ENCODE assay signal across 1 cellular context in genomic region chr1:15953294-15953771, GRCh38.
A peak's percentile ranks its signal among the peaks of the same experiment; 100 is the strongest.
TF ChIP-seq lines count a peak whose summit lies in the region.

No MANE protein-coding gene starts in this region.

TF ChIP-seq in K562, 482 proteins besides CTCF, POLR2A, EP300 and RAD21 (continued from another document):
- no peak for TF ChIP-seq CEBPG (CRISPR knock-in tag; IDR thresholded peaks at IDR 0.05)
- TF ChIP-seq CEBPG (tag; conservative IDR thresholded peaks at IDR 0.05 in 1 of 2, IDR thresholded peaks at IDR 0.05 in 1 of 2), result 0 out of 4 replicates have a peak, but pooled peaks of 1 of the 2 experiments have one; percentile 10
- TF ChIP-seq PRPF4 (IDR thresholded peaks at IDR 0.05; ENCODE audit: insufficient read depth, low read depth, low read length, poor library complexity, severe bottlenecking), result no peak
- TF ChIP-seq CBX8 (IDR thresholded peaks at IDR 0.05; ENCODE audit: borderline replicate concordance, extremely low read depth, low read depth, low read length, poor library complexity, severe bottlenecking), result no peak
- no peak for TF ChIP-seq PRMT5 (CRISPR knock-in tag; IDR thresholded peaks at IDR 0.05)
- TF ChIP-seq MAX (CRISPR knock-in tag; IDR thresholded peaks at IDR 0.05), result 0 out of 2 replicates have a peak, but pooled peaks have one; percentile 34
- 0 out of 2 replicates have a peak, but pooled peaks have one; percentile 6 for TF ChIP-seq PTRF (tag; IDR thresholded peaks at IDR 0.05)
- no peak for TF ChIP-seq ZFP30 (CRISPR knock-in tag; IDR thresholded peaks at IDR 0.05; ENCODE audit: borderline replicate concordance)
- TF ChIP-seq CSDE1 (IDR thresholded peaks at IDR 0.05), result no peak
- no peak for TF ChIP-seq MYC (IDR thresholded peaks at IDR 0.05; ENCODE audit: low read depth, low read length)
- TF ChIP-seq MYC (CRISPR knock-in tag; IDR thresholded peaks at IDR 0.05; ENCODE audit: borderline replicate concordance, low read depth), result 0 out of 2 replicates have a peak, but pooled peaks have one; percentile 48
- TF ChIP-seq GABPA (tag; conservative IDR thresholded peaks at IDR 0.05; ENCODE audit: low read depth), result no peak
- TF ChIP-seq HSF4 (CRISPR knock-in tag; IDR thresholded peaks at IDR 0.05; ENCODE audit: borderline replicate concordance), result no peak
- TF ChIP-seq, protein P1, sequence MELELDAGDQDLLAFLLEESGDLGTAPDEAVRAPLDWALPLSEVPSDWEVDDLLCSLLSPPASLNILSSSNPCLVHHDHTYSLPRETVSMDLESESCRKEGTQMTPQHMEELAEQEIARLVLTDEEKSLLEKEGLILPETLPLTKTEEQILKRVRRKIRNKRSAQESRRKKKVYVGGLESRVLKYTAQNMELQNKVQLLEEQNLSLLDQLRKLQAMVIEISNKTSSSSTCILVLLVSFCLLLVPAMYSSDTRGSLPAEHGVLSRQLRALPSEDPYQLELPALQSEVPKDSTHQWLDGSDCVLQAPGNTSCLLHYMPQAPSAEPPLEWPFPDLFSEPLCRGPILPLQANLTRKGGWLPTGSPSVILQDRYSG (tag; conservative IDR thresholded peaks at IDR 0.05; ENCODE audit: low read depth), result 0 out of 2 replicates have a peak, but pooled peaks have one; percentile 14
- TF ChIP-seq ZBTB33 (CRISPR knock-in tag; IDR thresholded peaks at IDR 0.05), result no peak
- TF ChIP-seq ZNF143 (CRISPR knock-in tag; IDR thresholded peaks at IDR 0.05), result peak; percentile 26; the same call in 1 of the 2 replicates
- peak; percentile 53 for TF ChIP-seq ZFX (CRISPR knock-in tag; IDR thresholded peaks at IDR 0.05)
- TF ChIP-seq ZNF174 (CRISPR knock-in tag; IDR thresholded peaks at IDR 0.05), result no peak
- TF ChIP-seq GTF2A2 (tag; IDR thresholded peaks at IDR 0.05), result peak; percentile 48; the same call in 1 of the 2 replicates
- TF ChIP-seq RBM25 (IDR thresholded peaks at IDR 0.05; ENCODE audit: low read depth, low read length, severe bottlenecking), result no peak
- TF ChIP-seq WHSC1 (IDR thresholded peaks at IDR 0.05; ENCODE audit: low read length), result peak; percentile 49
- no peak for TF ChIP-seq ZNF212 (CRISPR knock-in tag; IDR thresholded peaks at IDR 0.05)
- TF ChIP-seq SAP30 (IDR thresholded peaks at IDR 0.05; ENCODE audit: borderline replicate concordance, insufficient read depth, low read depth, low read length, poor library complexity, severe bottlenecking), result no peak
- TF ChIP-seq NFE2 (IDR thresholded peaks at IDR 0.05; ENCODE audit: low read depth), result no peak
- TF ChIP-seq ELK3 (CRISPR knock-in tag; IDR thresholded peaks at IDR 0.05), result no peak
- TF ChIP-seq RB1 (IDR thresholded peaks at IDR 0.05; ENCODE audit: low read depth), result no peak
- no peak for TF ChIP-seq U2AF2 (optimal IDR thresholded peaks at IDR 0.05; ENCODE audit: low read depth, low read length)
- TF ChIP-seq, protein P2, sequence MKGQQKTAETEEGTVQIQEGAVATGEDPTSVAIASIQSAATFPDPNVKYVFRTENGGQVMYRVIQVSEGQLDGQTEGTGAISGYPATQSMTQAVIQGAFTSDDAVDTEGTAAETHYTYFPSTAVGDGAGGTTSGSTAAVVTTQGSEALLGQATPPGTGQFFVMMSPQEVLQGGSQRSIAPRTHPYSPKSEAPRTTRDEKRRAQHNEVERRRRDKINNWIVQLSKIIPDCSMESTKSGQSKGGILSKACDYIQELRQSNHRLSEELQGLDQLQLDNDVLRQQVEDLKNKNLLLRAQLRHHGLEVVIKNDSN (CRISPR knock-in tag; IDR thresholded peaks at IDR 0.05), result peak; percentile 41; the same call in 1 of the 2 replicates
- no peak for TF ChIP-seq CCNT2 (IDR thresholded peaks at IDR 0.05; ENCODE audit: borderline replicate concordance, extremely low read depth, insufficient read length, low read depth, low read length)
- TF ChIP-seq BRCA1 (IDR thresholded peaks at IDR 0.05), result no peak
- 0 out of 2 replicates have a peak, but pooled peaks have one; percentile 52 for TF ChIP-seq BRCA1 (CRISPR knock-in tag; IDR thresholded peaks at IDR 0.05)
- TF ChIP-seq ZNF740 (CRISPR knock-in tag; IDR thresholded peaks at IDR 0.05), result no peak
- TF ChIP-seq ZNF740 (tag; IDR thresholded peaks at IDR 0.05), result peak in 1 of 2 experiments; percentile 71; a peak in 2 of 4 replicates
- no peak for TF ChIP-seq POLR2G (IDR thresholded peaks at IDR 0.05; ENCODE audit: low read depth, low read length)
- TF ChIP-seq ATF7 (IDR thresholded peaks at IDR 0.05), result no peak
- no peak for TF ChIP-seq PCBP1 (IDR thresholded peaks at IDR 0.05; ENCODE audit: low read depth, low read length, poor library complexity, severe bottlenecking)
- peak; percentile 26; the same call in 1 of the 2 replicates for TF ChIP-seq ZC3H4 (CRISPR knock-in tag; IDR thresholded peaks at IDR 0.05; ENCODE audit: borderline replicate concordance)
- TF ChIP-seq ZKSCAN8 (CRISPR knock-in tag; IDR thresholded peaks at IDR 0.05), result peak; percentile 74
- no peak for TF ChIP-seq MIER1 (IDR thresholded peaks at IDR 0.05; ENCODE audit: low read depth)
- no peak for TF ChIP-seq NR4A1 (CRISPR knock-in tag; IDR thresholded peaks at IDR 0.05)
- TF ChIP-seq NR4A1 (tag; IDR thresholded peaks at IDR 0.05), result peak; percentile 55; the same call in 1 of the 2 replicates
- peak; percentile 63 for TF ChIP-seq ZNF316 (IDR thresholded peaks at IDR 0.05)
- TF ChIP-seq HNRNPK (IDR thresholded peaks at IDR 0.05; ENCODE audit: low read depth, low read length, poor library complexity, severe bottlenecking), result no peak
- no peak for TF ChIP-seq ZBTB17 (CRISPR knock-in tag; IDR thresholded peaks at IDR 0.05)
- no peak for TF ChIP-seq ZNF277 (CRISPR knock-in tag; IDR thresholded peaks at IDR 0.05; ENCODE audit: borderline replicate concordance)
- peak; percentile 66; the same call in 1 of the 2 replicates for TF ChIP-seq HDAC8 (tag; IDR thresholded peaks at IDR 0.05)
- TF ChIP-seq MCM2 (IDR thresholded peaks at IDR 0.05; ENCODE audit: low read depth), result no peak
- TF ChIP-seq, protein P3, sequence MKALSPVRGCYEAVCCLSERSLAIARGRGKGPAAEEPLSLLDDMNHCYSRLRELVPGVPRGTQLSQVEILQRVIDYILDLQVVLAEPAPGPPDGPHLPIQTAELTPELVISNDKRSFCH (CRISPR knock-in tag; IDR thresholded peaks at IDR 0.05), result no peak
- TF ChIP-seq, protein P3 (tag; IDR thresholded peaks at IDR 0.05), result 0 out of 2 replicates have a peak, but pooled peaks have one; percentile 44
- no peak for TF ChIP-seq TEAD4 (IDR thresholded peaks at IDR 0.05; ENCODE audit: low read length)
- peak; percentile 82; the same call in 1 of the 2 replicates for TF ChIP-seq TEAD4 (CRISPR knock-in tag; IDR thresholded peaks at IDR 0.05; ENCODE audit: borderline replicate concordance)
- TF ChIP-seq BACH1 (tag; IDR thresholded peaks at IDR 0.05), result no peak
- TF ChIP-seq DMBX1 (CRISPR knock-in tag; IDR thresholded peaks at IDR 0.05; ENCODE audit: borderline replicate concordance), result peak; percentile 59
- TF ChIP-seq MTA2 (IDR thresholded peaks at IDR 0.05; ENCODE audit: low read depth), result no peak
- TF ChIP-seq ZSCAN29 (IDR thresholded peaks at IDR 0.05), result no peak
- TF ChIP-seq IRF2 (CRISPR knock-in tag; IDR thresholded peaks at IDR 0.05), result no peak
- TF ChIP-seq MCM5 (IDR thresholded peaks at IDR 0.05; ENCODE audit: low read depth), result no peak
- no peak for TF ChIP-seq TGIF2 (CRISPR knock-in tag; IDR thresholded peaks at IDR 0.05)
- no peak for TF ChIP-seq ZNF408 (CRISPR knock-in tag; IDR thresholded peaks at IDR 0.05; ENCODE audit: low read depth)
- TF ChIP-seq, protein P4, sequence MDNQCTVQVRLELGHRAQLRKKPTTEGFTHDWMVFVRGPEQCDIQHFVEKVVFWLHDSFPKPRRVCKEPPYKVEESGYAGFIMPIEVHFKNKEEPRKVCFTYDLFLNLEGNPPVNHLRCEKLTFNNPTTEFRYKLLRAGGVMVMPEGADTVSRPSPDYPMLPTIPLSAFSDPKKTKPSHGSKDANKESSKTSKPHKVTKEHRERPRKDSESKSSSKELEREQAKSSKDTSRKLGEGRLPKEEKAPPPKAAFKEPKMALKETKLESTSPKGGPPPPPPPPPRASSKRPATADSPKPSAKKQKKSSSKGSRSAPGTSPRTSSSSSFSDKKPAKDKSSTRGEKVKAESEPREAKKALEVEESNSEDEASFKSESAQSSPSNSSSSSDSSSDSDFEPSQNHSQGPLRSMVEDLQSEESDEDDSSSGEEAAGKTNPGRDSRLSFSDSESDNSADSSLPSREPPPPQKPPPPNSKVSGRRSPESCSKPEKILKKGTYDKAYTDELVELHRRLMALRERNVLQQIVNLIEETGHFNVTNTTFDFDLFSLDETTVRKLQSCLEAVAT (IDR thresholded peaks at IDR 0.05), result no peak
- no peak for TF ChIP-seq KDM4B (IDR thresholded peaks at IDR 0.05; ENCODE audit: borderline replicate concordance in 2 of 2, low read depth in 1 of 2)
